Comparison of ENCODE assay signal across 14 cellular contexts in the genomic region with DNA sequence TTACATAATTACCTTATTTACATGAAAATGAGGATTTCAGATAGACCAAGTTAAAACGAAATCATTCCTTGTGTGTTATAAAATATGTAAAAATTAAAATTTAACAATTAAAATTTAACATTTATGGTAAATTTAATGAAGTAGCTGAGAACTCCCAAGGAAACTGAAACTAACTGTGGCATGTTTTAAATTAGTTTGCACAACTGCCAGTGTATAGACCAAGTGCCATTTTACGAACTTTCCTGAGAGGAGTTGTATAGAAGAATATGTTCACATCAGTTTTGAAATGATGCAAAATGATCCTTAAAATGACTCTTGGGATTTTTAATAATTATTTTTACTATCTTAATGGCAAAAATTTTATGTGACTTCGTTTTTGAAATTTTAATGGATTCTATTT. TPM values are rescaled to one million over a fixed set of nuclear protein-coding genes. Genes with fewer than 3 reads are reported as not detected.
A peak's percentile ranks its signal among the peaks of the same experiment; 100 is the strongest.
DNase-seq lines count a peak whose midpoint lies in the region; ATAC-seq, FAIRE-seq and TF ChIP-seq lines count a peak whose summit lies in the region.
"Had no signal": no experiment of that assay in that cellular context is flagged by ENCODE, and none has a peak within 500 bp of the region (broad histone marks: within the 10 kb centered on the region; RNA-seq: fewer than 3 reads in every experiment).

No MANE protein-coding gene starts in this region.

- no peak for TF ChIP-seq CTCF in KMS-11 (conservative IDR thresholded peaks at IDR 0.05; ENCODE audit: low read depth, low read length)
- TF ChIP-seq CTCF in psoas muscle (IDR thresholded peaks at IDR 0.05), result no peak

- H3K27ac ChIP-seq in KMS-11, result peak overlapping the region; percentile 34; the same call in 1 of the 2 replicates
- H3K27ac ChIP-seq in psoas muscle, result peak overlapping the region; percentile 55

- H3K27me3 ChIP-seq in KMS-11 (ENCODE audit: insufficient read depth, low read depth) (no peaks in the 10 kb centered on the region), psoas muscle (ENCODE audit: insufficient read depth in 3 of 3, low read length in 2 of 3) (no peaks in the 10 kb centered on the region)

- no peak overlapping the region for H3K4me3 ChIP-seq in KMS-11 (IDR thresholded peaks at IDR 0.05; ENCODE audit: insufficient read depth, low read depth, low read length)
- H3K4me3 ChIP-seq in psoas muscle, result no peak overlapping the region

- DNase-seq in frontal cortex (ENCODE audit: low spot score in 2 of 2) (no peak), psoas muscle (no peak), T1000 (lab: John Stamatoyannopoulos, UW) (no peak), H4 (ENCODE audit: low spot score) (no peak)
- DNase-seq: activated CD8-positive, alpha-beta memory T cell treated with anti-CD3 and anti-CD28 coated beads, Interleukin-2, amount 10 ng/mL, durations not matched to agents 7 days and 5 days; activated naive CD4-positive, alpha-beta T cell treated with anti-CD3 and anti-CD28 coated beads for 36 hours; natural killer cell; NCI-H1105 treated with DMSO at 0.1 percent for 48 hours; NCI-H2227 treated with DMSO at 0.1 percent for 48 hours; stimulated activated CD4-positive, alpha-beta T cell treated with anti-CD3 and anti-CD28 coated beads, Interleukin-4, amount 100 ng/mL, for 1 hour had no signal

- 88 to 91% (median 90%) methylated on average over 3 of the region's 3 CpGs for WGBS in psoas muscle, 3 donors

- peak overlapping the region; percentile 19; the same call in 1 of the 2 replicates for H3K4me2 ChIP-seq in KMS-11

- H2AFZ ChIP-seq in KMS-11 (ENCODE audit: low read depth), result no peak overlapping the region

- H3K9me3 ChIP-seq in psoas muscle, result no peaks in the 10 kb centered on the region

- intact Hi-C loops in psoas muscle (cut with DNase I), result no loop called here

- ATAC-seq in psoas muscle (no peak), esophagus mucosa (no peak), GM19395 (IDR thresholded peaks at IDR 0.05; ENCODE audit: unreplicated experiment) (no peak)

- no peaks in the 10 kb centered on the region for H3K79me2 ChIP-seq in KMS-11 (ENCODE audit: insufficient read depth, low read depth)

- FAIRE-seq in A204.1 (lab: Jason Lieb, UNC) (peak; percentile 47), frontal cortex (lab: Jason Lieb, UNC) (peak; percentile 52)

- no peak overlapping the region for H3K9ac ChIP-seq in KMS-11

- peaks cover 72% of the 10 kb centered on the region for H3K4me1 ChIP-seq in KMS-11 (ENCODE audit: low read depth, poor library complexity, severe bottlenecking)
- H3K4me1 ChIP-seq in psoas muscle, result peaks cover 12% of the 10 kb centered on the region

- H3K36me3 ChIP-seq in KMS-11 (ENCODE audit: insufficient read depth) (peaks cover 3% of the 10 kb centered on the region), psoas muscle (ENCODE audit: insufficient read depth in 1 of 2, low read depth in 1 of 2) (peaks cover 0 to 62% of the 10 kb centered on the region in 2 donors)

- no peaks in the 10 kb centered on the region for H4K20me1 ChIP-seq in KMS-11 (ENCODE audit: insufficient read depth)

RNA-seq across cellular contexts. Expression of a gene that starts 23.5 kb away (rescaled TPM):
- total RNA-seq in frontal cortex (2.4 TPM), psoas muscle (100 to 1,000 TPM; 267 to 504 (median 329) TPM), esophagus mucosa (144 TPM)
- polyA plus RNA-seq in psoas muscle, result 100 to 1,000 TPM in 2 of 3 donors, 10 to 100 TPM in 1; 97.3 to 493 (median 311) TPM
- 25.0 and 42.5 TPM in 2 replicates for total RNA-seq in H4 (2014; rRNA removed; shearing (Covaris generic))
